In the genomic region with DNA sequence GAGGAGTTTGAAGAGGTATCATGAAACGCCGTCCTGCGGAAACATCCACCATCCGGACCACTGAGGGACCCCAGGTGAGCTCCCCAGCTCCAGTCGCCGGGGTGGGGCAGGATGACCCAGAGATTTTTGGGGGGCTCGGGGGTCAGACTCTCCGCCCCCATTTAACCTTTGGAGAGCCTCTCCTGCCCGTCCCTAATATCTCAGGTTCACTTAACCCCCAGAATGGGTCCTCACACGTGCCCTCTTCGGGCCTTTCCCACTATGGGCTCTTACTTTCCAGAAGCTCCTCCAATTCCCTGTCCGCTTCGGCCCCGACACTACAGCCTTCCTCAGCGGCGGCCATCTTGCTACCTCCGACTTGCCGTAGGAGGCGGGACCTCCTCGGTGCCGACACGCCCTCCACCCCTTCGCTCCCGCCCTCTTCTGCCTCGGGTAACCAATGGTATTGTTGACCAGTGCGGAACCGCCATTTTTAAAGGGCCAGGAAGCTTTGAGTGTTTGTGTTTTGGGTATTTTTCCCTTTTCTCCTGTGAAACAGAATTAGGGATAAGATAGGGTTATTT, we compare ENCODE assay signal across 1 cellular context.
A peak's percentile ranks its signal among the peaks of the same experiment; 100 is the strongest.
TF ChIP-seq lines count a peak whose summit lies in the region.

Gene PEX19 (minus strand): TSS at position 352 of the 563 bp plus-strand sequence. CDS start 9 bp downstream, at position 343.

TF ChIP-seq in HepG2, 621 proteins besides CTCF, POLR2A, EP300 and RAD21 (continued from another document and continues in another):
- TF ChIP-seq, protein P1, sequence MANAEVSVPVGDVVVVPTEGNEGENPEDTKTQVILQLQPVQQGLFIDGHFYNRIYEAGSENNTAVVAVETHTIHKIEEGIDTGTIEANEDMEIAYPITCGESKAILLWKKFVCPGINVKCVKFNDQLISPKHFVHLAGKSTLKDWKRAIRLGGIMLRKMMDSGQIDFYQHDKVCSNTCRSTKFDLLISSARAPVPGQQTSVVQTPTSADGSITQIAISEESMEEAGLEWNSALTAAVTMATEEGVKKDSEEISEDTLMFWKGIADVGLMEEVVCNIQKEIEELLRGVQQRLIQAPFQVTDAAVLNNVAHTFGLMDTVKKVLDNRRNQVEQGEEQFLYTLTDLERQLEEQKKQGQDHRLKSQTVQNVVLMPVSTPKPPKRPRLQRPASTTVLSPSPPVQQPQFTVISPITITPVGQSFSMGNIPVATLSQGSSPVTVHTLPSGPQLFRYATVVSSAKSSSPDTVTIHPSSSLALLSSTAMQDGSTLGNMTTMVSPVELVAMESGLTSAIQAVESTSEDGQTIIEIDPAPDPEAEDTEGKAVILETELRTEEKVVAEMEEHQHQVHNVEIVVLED (CRISPR knock-in tag; IDR thresholded peaks at IDR 0.05; ENCODE audit: borderline replicate concordance) = peak; percentile 32; the same call in 1 of the 2 replicates
- TF ChIP-seq POLR2AphosphoS5 (IDR thresholded peaks at IDR 0.05; ENCODE audit: low read depth, low read length) (peak; percentile 92), ZNF335 (CRISPR knock-in tag; IDR thresholded peaks at IDR 0.05) (no peak), MEF2D (CRISPR knock-in tag; IDR thresholded peaks at IDR 0.05) (0 out of 2 replicates have a peak, but pooled peaks have one; percentile 19), HMG20A (CRISPR knock-in tag; IDR thresholded peaks at IDR 0.05; ENCODE audit: borderline replicate concordance) (no peak), TEAD2 (CRISPR knock-in tag; IDR thresholded peaks at IDR 0.05) (no peak), ZC3H13 (CRISPR knock-in tag; IDR thresholded peaks at IDR 0.05) (no peak), PTBP1 (IDR thresholded peaks at IDR 0.05; ENCODE audit: low read depth, low read length, poor library complexity, severe bottlenecking) (peak; percentile 41), ZNF652 (CRISPR knock-in tag; IDR thresholded peaks at IDR 0.05; ENCODE audit: borderline replicate concordance, low read depth) (peak; percentile 77), ZNF451 (CRISPR knock-in tag; IDR thresholded peaks at IDR 0.05) (no peak), KDM1A (CRISPR knock-in tag; IDR thresholded peaks at IDR 0.05) (no peak), ZNF17 (CRISPR knock-in tag; IDR thresholded peaks at IDR 0.05) (no peak), MED13 (CRISPR knock-in tag; IDR thresholded peaks at IDR 0.05) (no peak), ZBTB49 (CRISPR knock-in tag; IDR thresholded peaks at IDR 0.05; ENCODE audit: borderline replicate concordance) (no peak), MTA3 (CRISPR knock-in tag; IDR thresholded peaks at IDR 0.05) (no peak), ZNF678 (CRISPR knock-in tag; IDR thresholded peaks at IDR 0.05) (no peak), ZNF598 (CRISPR knock-in tag; IDR thresholded peaks at IDR 0.05; ENCODE audit: borderline replicate concordance) (no peak), TFDP2 (CRISPR knock-in tag; IDR thresholded peaks at IDR 0.05) (peak; percentile 98), ZNF547 (CRISPR knock-in tag; IDR thresholded peaks at IDR 0.05) (no peak), ZNF3 (CRISPR knock-in tag; IDR thresholded peaks at IDR 0.05) (no peak), DPF2 (CRISPR knock-in tag; IDR thresholded peaks at IDR 0.05; ENCODE audit: borderline replicate concordance, low read depth) (no peak), ZNF850 (CRISPR knock-in tag; conservative IDR thresholded peaks at IDR 0.05) (no peak), LRRFIP1 (CRISPR knock-in tag; conservative IDR thresholded peaks at IDR 0.05) (no peak), TIGD3 (CRISPR knock-in tag; IDR thresholded peaks at IDR 0.05; ENCODE audit: borderline replicate concordance) (no peak), ZSCAN31 (CRISPR knock-in tag; IDR thresholded peaks at IDR 0.05; ENCODE audit: low read depth) (no peak), BCLAF1 (IDR thresholded peaks at IDR 0.05) (no peak), ZNF780A (CRISPR knock-in tag; IDR thresholded peaks at IDR 0.05) (no peak), NCOA5 (CRISPR knock-in tag; IDR thresholded peaks at IDR 0.05) (no peak), ZNF343 (CRISPR knock-in tag; IDR thresholded peaks at IDR 0.05) (no peak), MXI1 (IDR thresholded peaks at IDR 0.05; ENCODE audit: borderline replicate concordance, low read depth, low read length) (peak; percentile 85; the same call in 2 of the 3 replicates), HDAC2 (CRISPR knock-in tag; IDR thresholded peaks at IDR 0.05) (peak; percentile 38; the same call in 1 of the 2 replicates), SNAPC2 (CRISPR knock-in tag; IDR thresholded peaks at IDR 0.05) (0 out of 2 replicates have a peak, but pooled peaks have one; percentile 49), FOXA3 (CRISPR knock-in tag; IDR thresholded peaks at IDR 0.05) (no peak; the same call in 1 of the 2 replicates)
- TF ChIP-seq, protein P2, sequence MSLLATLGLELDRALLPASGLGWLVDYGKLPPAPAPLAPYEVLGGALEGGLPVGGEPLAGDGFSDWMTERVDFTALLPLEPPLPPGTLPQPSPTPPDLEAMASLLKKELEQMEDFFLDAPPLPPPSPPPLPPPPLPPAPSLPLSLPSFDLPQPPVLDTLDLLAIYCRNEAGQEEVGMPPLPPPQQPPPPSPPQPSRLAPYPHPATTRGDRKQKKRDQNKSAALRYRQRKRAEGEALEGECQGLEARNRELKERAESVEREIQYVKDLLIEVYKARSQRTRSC (CRISPR knock-in tag; IDR thresholded peaks at IDR 0.05; ENCODE audit: low read depth) = no peak
- TF ChIP-seq, protein P3, sequence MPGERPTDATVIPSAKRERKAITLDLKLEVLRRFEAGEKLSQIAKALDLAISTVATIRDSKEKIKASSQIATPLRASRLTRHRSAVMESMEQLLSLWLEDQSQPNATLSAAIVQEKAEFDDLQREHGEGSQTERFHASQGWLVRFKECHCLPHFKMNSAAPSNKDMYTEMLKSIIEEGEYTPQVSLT (CRISPR knock-in tag; IDR thresholded peaks at IDR 0.05; ENCODE audit: borderline replicate concordance, low read depth) = 0 out of 2 replicates have a peak, but pooled peaks have one; percentile 6
- TF ChIP-seq, protein P4, sequence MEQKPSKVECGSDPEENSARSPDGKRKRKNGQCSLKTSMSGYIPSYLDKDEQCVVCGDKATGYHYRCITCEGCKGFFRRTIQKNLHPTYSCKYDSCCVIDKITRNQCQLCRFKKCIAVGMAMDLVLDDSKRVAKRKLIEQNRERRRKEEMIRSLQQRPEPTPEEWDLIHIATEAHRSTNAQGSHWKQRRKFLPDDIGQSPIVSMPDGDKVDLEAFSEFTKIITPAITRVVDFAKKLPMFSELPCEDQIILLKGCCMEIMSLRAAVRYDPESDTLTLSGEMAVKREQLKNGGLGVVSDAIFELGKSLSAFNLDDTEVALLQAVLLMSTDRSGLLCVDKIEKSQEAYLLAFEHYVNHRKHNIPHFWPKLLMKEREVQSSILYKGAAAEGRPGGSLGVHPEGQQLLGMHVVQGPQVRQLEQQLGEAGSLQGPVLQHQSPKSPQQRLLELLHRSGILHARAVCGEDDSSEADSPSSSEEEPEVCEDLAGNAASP (CRISPR knock-in tag; IDR thresholded peaks at IDR 0.05; ENCODE audit: borderline replicate concordance) = no peak
- TF ChIP-seq, protein P5, sequence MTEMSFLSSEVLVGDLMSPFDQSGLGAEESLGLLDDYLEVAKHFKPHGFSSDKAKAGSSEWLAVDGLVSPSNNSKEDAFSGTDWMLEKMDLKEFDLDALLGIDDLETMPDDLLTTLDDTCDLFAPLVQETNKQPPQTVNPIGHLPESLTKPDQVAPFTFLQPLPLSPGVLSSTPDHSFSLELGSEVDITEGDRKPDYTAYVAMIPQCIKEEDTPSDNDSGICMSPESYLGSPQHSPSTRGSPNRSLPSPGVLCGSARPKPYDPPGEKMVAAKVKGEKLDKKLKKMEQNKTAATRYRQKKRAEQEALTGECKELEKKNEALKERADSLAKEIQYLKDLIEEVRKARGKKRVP (CRISPR knock-in tag; IDR thresholded peaks at IDR 0.05) = peak in 1 of 2 experiments; percentile 64; a peak in 1 of 4 replicates
- TF ChIP-seq, protein P6, sequence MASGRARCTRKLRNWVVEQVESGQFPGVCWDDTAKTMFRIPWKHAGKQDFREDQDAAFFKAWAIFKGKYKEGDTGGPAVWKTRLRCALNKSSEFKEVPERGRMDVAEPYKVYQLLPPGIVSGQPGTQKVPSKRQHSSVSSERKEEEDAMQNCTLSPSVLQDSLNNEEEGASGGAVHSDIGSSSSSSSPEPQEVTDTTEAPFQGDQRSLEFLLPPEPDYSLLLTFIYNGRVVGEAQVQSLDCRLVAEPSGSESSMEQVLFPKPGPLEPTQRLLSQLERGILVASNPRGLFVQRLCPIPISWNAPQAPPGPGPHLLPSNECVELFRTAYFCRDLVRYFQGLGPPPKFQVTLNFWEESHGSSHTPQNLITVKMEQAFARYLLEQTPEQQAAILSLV (CRISPR knock-in tag; IDR thresholded peaks at IDR 0.05; ENCODE audit: borderline replicate concordance) = no peak
- TF ChIP-seq, protein P7, sequence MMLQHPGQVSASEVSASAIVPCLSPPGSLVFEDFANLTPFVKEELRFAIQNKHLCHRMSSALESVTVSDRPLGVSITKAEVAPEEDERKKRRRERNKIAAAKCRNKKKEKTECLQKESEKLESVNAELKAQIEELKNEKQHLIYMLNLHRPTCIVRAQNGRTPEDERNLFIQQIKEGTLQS (CRISPR knock-in tag; IDR thresholded peaks at IDR 0.05) = no peak
- TF ChIP-seq, protein P8, sequence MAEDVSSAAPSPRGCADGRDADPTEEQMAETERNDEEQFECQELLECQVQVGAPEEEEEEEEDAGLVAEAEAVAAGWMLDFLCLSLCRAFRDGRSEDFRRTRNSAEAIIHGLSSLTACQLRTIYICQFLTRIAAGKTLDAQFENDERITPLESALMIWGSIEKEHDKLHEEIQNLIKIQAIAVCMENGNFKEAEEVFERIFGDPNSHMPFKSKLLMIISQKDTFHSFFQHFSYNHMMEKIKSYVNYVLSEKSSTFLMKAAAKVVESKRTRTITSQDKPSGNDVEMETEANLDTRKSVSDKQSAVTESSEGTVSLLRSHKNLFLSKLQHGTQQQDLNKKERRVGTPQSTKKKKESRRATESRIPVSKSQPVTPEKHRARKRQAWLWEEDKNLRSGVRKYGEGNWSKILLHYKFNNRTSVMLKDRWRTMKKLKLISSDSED (CRISPR knock-in tag; IDR thresholded peaks at IDR 0.05) = no peak
